ENCODE assay signal across 21 cellular contexts in genomic region chr18:48879008-48879431, GRCh38.
DNase-seq lines count a peak whose midpoint lies in the region; ATAC-seq, FAIRE-seq and TF ChIP-seq lines count a peak whose summit lies in the region.
"Had no signal": no experiment of that assay in that cellular context is flagged by ENCODE, and none has a peak within 500 bp of the region (broad histone marks: within the 10 kb centered on the region; RNA-seq: fewer than 3 reads in every experiment).

No MANE protein-coding gene starts in this region.

- H4K91ac ChIP-seq in trophoblast cell (ENCODE audit: low read depth, low read length), result peak overlapping the region; percentile 98

- TF ChIP-seq POLR2A in GM12891 (IDR thresholded peaks at IDR 0.05; ENCODE audit: low read depth, low read length), result no peak

- H2AFZ ChIP-seq in PC-9, result peak overlapping the region; percentile 63
- H2AFZ ChIP-seq in trophoblast cell (ENCODE audit: insufficient read depth, low read length, poor library complexity), result no peak overlapping the region

- H3F3A ChIP-seq in PC-9 (ENCODE audit: insufficient read depth, low read depth), result peaks cover 3% of the 10 kb centered on the region; the same call in 1 of the 2 replicates

- H3K9ac ChIP-seq in trophoblast cell (ENCODE audit: low read length), result no peak overlapping the region

- peak overlapping the region; percentile 88 for H3K18ac ChIP-seq in trophoblast cell (ENCODE audit: low read length)

- H3K9me3 ChIP-seq in PC-9 (ENCODE audit: insufficient read depth, low read depth) (no peaks in the 10 kb centered on the region), trophoblast cell (ENCODE audit: insufficient read depth, low read depth, low read length) (no peaks in the 10 kb centered on the region)
- H3K9me3 ChIP-seq: SJCRH30, vagina had no signal

- no peak for TF ChIP-seq CTCF in PC-9 (conservative IDR thresholded peaks at IDR 0.05)

- H3K4me2 ChIP-seq in PC-9 (peak overlapping the region; percentile 86), trophoblast cell (ENCODE audit: low read length) (peak overlapping the region; percentile 40)

- POLR2A ChIA-PET in PC-9 (lab: Charles Lee; ENCODE audit: unreplicated experiment), result no interaction called here

- H2BK5ac ChIP-seq in trophoblast cell (ENCODE audit: low read depth, low read length, poor library complexity), result peak overlapping the region; percentile 99

- peak overlapping the region; percentile 95 for H2BK120ac ChIP-seq in trophoblast cell (ENCODE audit: insufficient read depth, low read length, poor library complexity)

- no peak for FAIRE-seq in GM12891 (lab: Jason Lieb, UNC)
- FAIRE-seq: G401.6 had no signal

- peak overlapping the region; percentile 53 for H3K4ac ChIP-seq in trophoblast cell (ENCODE audit: low read depth, low read length)

- H3K4me3 ChIP-seq in PC-9 (peak overlapping the region; percentile 51), trophoblast cell (ENCODE audit: low read depth, low read length) (no peak overlapping the region)
- H3K4me3 ChIP-seq: K562, SJCRH30, vagina had no signal

- H3K36me3 ChIP-seq in PC-9 (ENCODE audit: low read depth), result no peaks in the 10 kb centered on the region
- H3K36me3 ChIP-seq in trophoblast cell (ENCODE audit: control insufficient read depth in 1 of 2, insufficient read depth in 2 of 2, low read length in 2 of 2), result peaks cover 0 to 2% of the 10 kb centered on the region in 2 experiments
- H3K36me3 ChIP-seq: SJCRH30, vagina had no signal

- CTCF ChIA-PET in PC-9 (lab: Charles Lee), result no interaction called here

- peaks cover 63% of the 10 kb centered on the region for H3K79me1 ChIP-seq in trophoblast cell (ENCODE audit: low read length)

- H3K4me1 ChIP-seq in PC-9 (replicated peaks; ENCODE audit: insufficient read depth) (peaks cover 42% of the 10 kb centered on the region), trophoblast cell (ENCODE audit: control insufficient read depth in 1 of 2, insufficient read depth in 2 of 2, low read length in 2 of 2) (peaks cover 45% of the 10 kb centered on the region in 2 experiments)

- peak overlapping the region; percentile 60 for H4K12ac ChIP-seq in trophoblast cell (ENCODE audit: low read depth, low read length)

- H4K20me1 ChIP-seq in PC-9 (ENCODE audit: insufficient read depth), result no peaks in the 10 kb centered on the region

- H3K23ac ChIP-seq in trophoblast cell (ENCODE audit: low read length), result no peak overlapping the region

- ATAC-seq in GM19467 (IDR thresholded peaks at IDR 0.05; ENCODE audit: unreplicated experiment), result no peak
- ATAC-seq in GM21423 (IDR thresholded peaks at IDR 0.05; ENCODE audit: unreplicated experiment), result no peak
- ATAC-seq: activated CD4-positive, alpha-beta T cell treated with anti-CD3 and anti-CD28 coated beads for 36 hours; stimulated activated naive CD8-positive, alpha-beta T cell treated with anti-CD3 and anti-CD28 coated beads, Interleukin-15, amount 100 ng/mL, for 72 hours had no signal

- H2BK12ac ChIP-seq in trophoblast cell (ENCODE audit: low read length), result peak overlapping the region; percentile 92

- intact Hi-C loops in PC-9 (cut with micrococcal nuclease; ENCODE audit: unreplicated experiment), result loop anchor here (2.0 kb wide), 2 partner anchors 18 to 58 kb away; no protein-coding TSS in a partner anchor

- H3K9me2 ChIP-seq in PC-9 (ENCODE audit: insufficient read depth), result no peaks in the 10 kb centered on the region

- no CpG with 5 or more reads among the region's 15 CpGs for WGBS in trophoblast cell (ENCODE audit: extremely low coverage, insufficient coverage, insufficient read length)

- DNase-seq in DMS53 (lab: John Stamatoyannopoulos, UW) (peak; percentile 82), PC-9 (peak; percentile 77 to 86), iPS-NIHi11 (ENCODE audit: low spot score) (peak; percentile 78), trophoblast cell (peak; percentile 92 to 94), GM12891 (ENCODE audit: insufficient read length, low spot score) (no peak), Ammon's horn (ENCODE audit: low spot score) (no peak)
- DNase-seq: activated CD4-positive, alpha-beta T cell treated with anti-CD3 and anti-CD28 coated beads for 36 hours; activated CD8-positive, alpha-beta memory T cell treated with anti-CD3 and anti-CD28 coated beads, Interleukin-2, amount 50 U/mL, for 4 hours; activated naive CD4-positive, alpha-beta T cell; anterior cingulate cortex; foreskin fibroblast; mammary epithelial cell; NCI-H2081; NCI-H510A treated with DMSO at 0.1 percent for 48 hours; SJCRH30; stimulated activated naive CD8-positive, alpha-beta T cell treated with anti-CD3 and anti-CD28 coated beads, Interleukin-15, amount 100 ng/mL, for 72 hours had no signal

- BruUV-seq in PC-9 (replicated peaks; lab: Mats Ljungman, UMichigan), result no TSS peak

- H2AK5ac ChIP-seq in trophoblast cell (ENCODE audit: low read length), result peak overlapping the region; percentile 81

- H3K79me2 ChIP-seq in PC-9 (ENCODE audit: low read depth), result no peaks in the 10 kb centered on the region
- peaks cover 20% of the 10 kb centered on the region for H3K79me2 ChIP-seq in trophoblast cell (ENCODE audit: control insufficient read depth, insufficient read depth, low read length, poor library complexity)

- H3K27ac ChIP-seq in PC-9, result peak overlapping the region; percentile 94
- H3K27ac ChIP-seq in trophoblast cell (ENCODE audit: low read depth, low read length), result peak overlapping the region; percentile 96
- H3K27ac ChIP-seq: SJCRH30, vagina had no signal

- H4K8ac ChIP-seq in trophoblast cell (ENCODE audit: low read depth, low read length), result peak overlapping the region; percentile 73

- H3K27me3 ChIP-seq in PC-9 (ENCODE audit: insufficient read depth, low read depth), result no peaks in the 10 kb centered on the region
- no peaks in the 10 kb centered on the region for H3K27me3 ChIP-seq in trophoblast cell (ENCODE audit: insufficient read depth, low read length)
- H3K27me3 ChIP-seq: SJCRH30, vagina had no signal

- peak overlapping the region; percentile 91 for H3K14ac ChIP-seq in trophoblast cell (ENCODE audit: low read length)

TF ChIP-seq in GM12891, 5 proteins besides CTCF, POLR2A, EP300 and RAD21:
- TF ChIP-seq POU2F2 (IDR thresholded peaks at IDR 0.05; ENCODE audit: low read depth, low read length) (no peak), PAX5 (IDR thresholded peaks at IDR 0.05; ENCODE audit: insufficient read depth, low read length, severe bottlenecking) (no peak), TAF1 (IDR thresholded peaks at IDR 0.05; ENCODE audit: low read depth, low read length) (no peak), SPI1 (IDR thresholded peaks at IDR 0.05; ENCODE audit: low read depth, low read length) (no peak), POLR2AphosphoS5 (IDR thresholded peaks at IDR 0.05; ENCODE audit: low read depth, low read length) (no peak)
TF ChIP-seq in GM12891: peak in this region for 0.

Comparison
In these comparisons a context has a peak if more than half of its experiments do, and no peak if none do; other contexts are left out.
1. DNase-seq: peak in DMS53 (single experiment), PC-9 (2 of 2), iPS-NIHi11 (single experiment) and trophoblast cell (2 of 2); none in GM12891 (single experiment) and Ammon's horn (single experiment).